ENCODE assay signal across 18 cellular contexts in genomic region chr17:9266031-9266680, GRCh38.
"Had no signal": no experiment of that assay in that cellular context is flagged by ENCODE, and none has a peak within 500 bp of the region (broad histone marks: within the 10 kb centered on the region; RNA-seq: fewer than 3 reads in every experiment).

No MANE protein-coding gene starts in this region.

- ATAC-seq: foreskin keratinocyte; left lobe of liver; naive thymus-derived CD4-positive, alpha-beta T cell; sciatic nerve had no signal

- DNase-seq: activated CD4-positive, alpha-beta T cell treated with anti-CD3 and anti-CD28 coated beads, Interleukin-2, amount 50 U/mL, for 4 hours; activated gamma-delta T cell; colonic mucosa; endodermal cell; foreskin keratinocyte; hippocampal formation; mammary epithelial cell; naive thymus-derived CD4-positive, alpha-beta T cell; ovary; stimulated activated CD4-positive, alpha-beta T cell treated with anti-CD3 and anti-CD28 coated beads, Interleukin-2, amount 100 ng/mL, for 24 hours; stimulated activated naive CD4-positive, alpha-beta T cell treated with Interleukin-2 at 50 U/mL for 16 hours; substantia nigra; SW 1271; transverse colon had no signal

- H3K36me3 ChIP-seq: cardiac muscle cell, colonic mucosa, ovary, transverse colon had no signal

- H3K27ac ChIP-seq: cardiac muscle cell, colonic mucosa, epithelial cell of prostate, foreskin keratinocyte, ovary, transverse colon had no signal

- H3K27me3 ChIP-seq: cardiac muscle cell, colonic mucosa, foreskin keratinocyte, ovary, transverse colon had no signal

- H3K4me3 ChIP-seq: cardiac muscle cell, colonic mucosa, ovary, transverse colon had no signal

- H3K9me3 ChIP-seq: colonic mucosa, ovary, transverse colon had no signal

- H3K4me1 ChIP-seq: colonic mucosa, foreskin keratinocyte had no signal
